25 cellular contexts compared by ENCODE assay signal in the genomic region with DNA sequence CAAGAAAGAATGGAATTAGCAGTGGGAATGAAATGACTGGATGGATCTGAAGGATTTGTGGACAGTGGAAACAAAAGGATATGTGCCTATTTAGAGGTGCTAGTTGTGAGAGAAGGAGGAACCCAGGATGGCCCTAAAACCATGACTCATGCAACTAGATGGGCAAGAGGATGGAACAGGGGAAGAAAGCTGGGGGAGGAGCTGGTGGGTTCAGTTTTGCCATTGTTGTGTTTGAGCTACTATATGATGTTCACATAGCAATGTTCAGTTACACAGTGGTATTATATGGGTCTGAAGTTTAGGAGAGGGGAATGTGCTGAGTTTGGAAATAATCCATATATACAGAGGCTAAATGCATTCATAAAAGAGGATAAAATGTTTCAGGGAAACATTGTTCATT.
"Had no signal": no experiment of that assay in that cellular context is flagged by ENCODE, and none has a peak within 500 bp of the region (broad histone marks: within the 10 kb centered on the region; RNA-seq: fewer than 3 reads in every experiment).

No MANE protein-coding gene starts in this region.

- H3K9me3 Mint-ChIP-seq: natural killer cell treated with Interleukin-12 subunit alpha and Interleukin-12 subunit beta and Interleukin-15 and Interleukin-18, amount 100 ng/mL, for 72 hours had no signal

- H3K4me1 ChIP-seq: gastrocnemius medialis, lower lobe of right lung, parathyroid adenoma, suprapubic skin, transverse colon, upper lobe of right lung, uterus had no signal

- H3K27me3 Mint-ChIP-seq: naive B cell; stimulated activated naive CD8-positive, alpha-beta T cell treated with anti-CD3 and anti-CD28 coated beads, Interleukin-15, amount 100 ng/mL, for 72 hours had no signal

- DNase-seq: dorsolateral prefrontal cortex; effector CD4-positive, alpha-beta T cell; foreskin fibroblast; gastrocnemius medialis; head of caudate nucleus; left ventricle myocardium superior; lower lobe of right lung; mucosa of descending colon; naive B cell; stimulated activated CD4-positive, alpha-beta T cell treated with anti-CD3 and anti-CD28 coated beads, Interleukin-12 subunit alpha, Interleukin-12 subunit beta, amount 100 ng/mL, for 4 hours; stimulated activated CD4-positive, alpha-beta T cell treated with anti-CD3 and anti-CD28 coated beads, Interleukin-1b, Interleukin-23, amount 100 ng/mL, for 48 hours; stimulated activated CD4-positive, alpha-beta T cell treated with anti-CD3 and anti-CD28 coated beads, Interleukin-4, amount 100 ng/mL, for 1 hour; stimulated activated CD8-positive, alpha-beta memory T cell treated with anti-CD3 and anti-CD28 coated beads, Interleukin-4, amount 100 ng/mL, for 48 hours; stimulated activated naive CD4-positive, alpha-beta T cell; stimulated activated naive CD8-positive, alpha-beta T cell treated with anti-CD3 and anti-CD28 coated beads, Interleukin-15, amount 100 ng/mL, for 72 hours; transverse colon; upper lobe of right lung; uterus had no signal

- H3K36me3 Mint-ChIP-seq: naive B cell; natural killer cell treated with Interleukin-12 subunit alpha and Interleukin-12 subunit beta and Interleukin-15 and Interleukin-18, amount 100 ng/mL, for 72 hours had no signal

- H3K9ac ChIP-seq: parathyroid adenoma had no signal

- H3K79me2 ChIP-seq: parathyroid adenoma had no signal

- H3K27ac ChIP-seq: dorsolateral prefrontal cortex, gastrocnemius medialis, lower lobe of right lung, parathyroid adenoma, right atrium auricular region, suprapubic skin, transverse colon, upper lobe of right lung, uterus had no signal

- H3K9me3 ChIP-seq: gastrocnemius medialis, lower lobe of right lung, mucosa of descending colon, right atrium auricular region, suprapubic skin, transverse colon, upper lobe of right lung, uterus had no signal

- H3K27ac Mint-ChIP-seq: naive B cell; natural killer cell treated with Interleukin-12 subunit alpha and Interleukin-12 subunit beta and Interleukin-15 and Interleukin-18, amount 100 ng/mL, for 72 hours; progenitor cell of endocrine pancreas; stimulated activated naive CD8-positive, alpha-beta T cell treated with anti-CD3 and anti-CD28 coated beads, Interleukin-15, amount 100 ng/mL, for 72 hours had no signal

- H3K4me2 ChIP-seq: smooth muscle cell had no signal

- H2AFZ ChIP-seq: parathyroid adenoma had no signal

- H3K4me3 Mint-ChIP-seq: naive B cell; natural killer cell treated with Interleukin-12 subunit alpha and Interleukin-12 subunit beta and Interleukin-15 and Interleukin-18, amount 100 ng/mL, for 72 hours; neural crest cell; stimulated activated naive CD8-positive, alpha-beta T cell treated with anti-CD3 and anti-CD28 coated beads, Interleukin-15, amount 100 ng/mL, for 72 hours had no signal

- H3K4me1 Mint-ChIP-seq: naive B cell; neural crest cell; stimulated activated naive CD8-positive, alpha-beta T cell treated with anti-CD3 and anti-CD28 coated beads, Interleukin-15, amount 100 ng/mL, for 72 hours had no signal

- H3K27me3 ChIP-seq: dorsolateral prefrontal cortex, gastrocnemius medialis, right atrium auricular region, transverse colon, upper lobe of right lung, uterus had no signal
